In genomic region chr11:65817312-65817814, GRCh38 we compare ENCODE assay signal across 8 cellular contexts. TPM values are rescaled to one million over a fixed set of nuclear protein-coding genes. Genes with fewer than 3 reads are reported as not detected.
DNase-seq lines count a peak whose midpoint lies in the region; ATAC-seq, FAIRE-seq and TF ChIP-seq lines count a peak whose summit lies in the region.

No MANE protein-coding gene starts in this region.

- no peaks in the 10 kb centered on the region for H3K9me3 ChIP-seq in kidney (ENCODE audit: control insufficient read depth in 1 of 2, low read length in 2 of 2)
- no peaks in the 10 kb centered on the region for H3K9me3 ChIP-seq in thoracic aorta

- H3K4me3 ChIP-seq in kidney (ENCODE audit: low read length in 2 of 2) (peak overlapping the region; percentile 75 to 76), thoracic aorta (peak overlapping the region; percentile 89)

- H3K36me3 ChIP-seq in kidney (ENCODE audit: control insufficient read depth in 1 of 2, insufficient read depth in 2 of 2, low read length in 2 of 2) (peaks cover 0 to 3% of the 10 kb centered on the region in 2 donors), thoracic aorta (peaks cover 4% of the 10 kb centered on the region)

- H3K36me3 Mint-ChIP-seq in activated CD8-positive, alpha-beta memory T cell treated with anti-CD3 and anti-CD28 coated beads, Interleukin-2, amount 10 ng/mL, durations not matched to agents 7 days and 5 days = peaks cover 2% of the 10 kb centered on the region
- H3K36me3 Mint-ChIP-seq in activated naive CD8-positive, alpha-beta T cell = peaks cover 4% of the 10 kb centered on the region

- no peaks in the 10 kb centered on the region for H3K9me3 Mint-ChIP-seq in activated CD8-positive, alpha-beta memory T cell treated with anti-CD3 and anti-CD28 coated beads, Interleukin-2, amount 10 ng/mL, durations not matched to agents 7 days and 5 days (ENCODE audit: low read depth)
- no peaks in the 10 kb centered on the region for H3K9me3 Mint-ChIP-seq in activated naive CD8-positive, alpha-beta T cell (ENCODE audit: low read depth)

- H3K27ac Mint-ChIP-seq in activated CD8-positive, alpha-beta memory T cell treated with anti-CD3 and anti-CD28 coated beads, Interleukin-2, amount 10 ng/mL, durations not matched to agents 7 days and 5 days = peak overlapping the region; percentile 70
- H3K27ac Mint-ChIP-seq in activated naive CD8-positive, alpha-beta T cell = peak overlapping the region; percentile 80

- no peak for FAIRE-seq in kidney (lab: Jason Lieb, UNC)

- peak overlapping the region; percentile 83 to 93 for H3K27ac ChIP-seq in kidney (ENCODE audit: low read depth in 2 of 2, low read length in 2 of 2)
- peak overlapping the region in 1 of 2 donors; percentile 37 for H3K27ac ChIP-seq in thoracic aorta

- H3K27me3 Mint-ChIP-seq in activated CD8-positive, alpha-beta memory T cell treated with anti-CD3 and anti-CD28 coated beads, Interleukin-2, amount 10 ng/mL, durations not matched to agents 7 days and 5 days = peaks cover 5% of the 10 kb centered on the region
- no peaks in the 10 kb centered on the region for H3K27me3 Mint-ChIP-seq in activated naive CD8-positive, alpha-beta T cell

- peaks cover 18% of the 10 kb centered on the region for H3K4me1 Mint-ChIP-seq in activated CD8-positive, alpha-beta memory T cell treated with anti-CD3 and anti-CD28 coated beads, Interleukin-2, amount 10 ng/mL, durations not matched to agents 7 days and 5 days
- peaks cover 15% of the 10 kb centered on the region for H3K4me1 Mint-ChIP-seq in activated naive CD8-positive, alpha-beta T cell (ENCODE audit: low read depth)

- H3K9ac ChIP-seq in kidney (ENCODE audit: low read length in 2 of 2) = peak overlapping the region; percentile 69 to 75

- peaks cover 13 to 14% of the 10 kb centered on the region in 2 donors for H3K4me1 ChIP-seq in kidney (ENCODE audit: control insufficient read depth in 1 of 2, insufficient read depth in 1 of 2, low read depth in 1 of 2, low read length in 2 of 2)
- peaks cover 0 to 12% of the 10 kb centered on the region in 2 donors for H3K4me1 ChIP-seq in thoracic aorta (ENCODE audit: control insufficient read depth in 1 of 2, low read depth in 2 of 2)

- no peak for DNase-seq in activated CD8-positive, alpha-beta memory T cell treated with anti-CD3 and anti-CD28 coated beads, Interleukin-2, amount 10 ng/mL, durations not matched to agents 7 days and 5 days
- DNase-seq in activated CD8-positive, alpha-beta memory T cell treated with anti-CD3 and anti-CD28 coated beads for 24 hours = no peak
- DNase-seq in kidney = peak; percentile 15
- no peak for DNase-seq in thoracic aorta (ENCODE audit: low spot score)
- no peak for DNase-seq in NOMO-1 treated with DMSO at 0.1 percent for 48 hours (lab: John Stamatoyannopoulos, UW; ENCODE audit: unreplicated experiment)

- H3K27me3 ChIP-seq in thoracic aorta (replicated peaks; ENCODE audit: insufficient read depth) = no peaks in the 10 kb centered on the region

- no peak for TF ChIP-seq CTCF in kidney (IDR thresholded peaks at IDR 0.05; ENCODE audit: borderline replicate concordance, extremely low read depth, insufficient read depth)
- no peak for TF ChIP-seq CTCF in thoracic aorta (IDR thresholded peaks at IDR 0.05)

- peak overlapping the region; percentile 75 for H3K4me3 Mint-ChIP-seq in activated CD8-positive, alpha-beta memory T cell treated with anti-CD3 and anti-CD28 coated beads, Interleukin-2, amount 10 ng/mL, durations not matched to agents 7 days and 5 days
- H3K4me3 Mint-ChIP-seq in activated naive CD8-positive, alpha-beta T cell = peak overlapping the region; percentile 85

- CTCF ChIA-PET in activated CD8-positive, alpha-beta memory T cell treated with anti-CD3 and anti-CD28 coated beads, Interleukin-2, amount 10 ng/mL, durations not matched to agents 7 days and 5 days (lab: Charles Lee) = interaction anchor here (0.7 to 6.1 kb wide), 37 partner anchors 10 to 484 kb away, joined by 3 to 128 read pairs (median 5); partner anchors contain the start of genes AP5B1, BANF1, CCDC85B and DPF2

- intact Hi-C loops in kidney (cut with DNase I) = loop anchor here (10.0 kb wide), 1 partner anchor 103 kb away; the partner anchor contains the start of gene KAT5

- ATAC-seq in activated CD8-positive, alpha-beta memory T cell treated with anti-CD3 and anti-CD28 coated beads, Interleukin-2, amount 10 ng/mL, durations not matched to agents 7 days and 5 days = no peak
- ATAC-seq in thoracic aorta (ENCODE audit: insufficient number of reproducible peaks, low FRiP score, low read depth) = no peak
- ATAC-seq in GM21576 (IDR thresholded peaks at IDR 0.05; ENCODE audit: unreplicated experiment) = no peak
- no peak for ATAC-seq in HG03432 (IDR thresholded peaks at IDR 0.05; ENCODE audit: unreplicated experiment)

RNA-seq across cellular contexts. Expression of gene SNX32, which starts 16.4 kb away (rescaled TPM):
- total RNA-seq in activated CD8-positive, alpha-beta memory T cell treated with anti-CD3 and anti-CD28 coated beads, Interleukin-2, amount 10 ng/mL, durations not matched to agents 7 days and 5 days = 1 to 10 TPM; 1.7 to 2.4 TPM
- total RNA-seq in kidney (1.0 TPM), thoracic aorta (under 1 TPM in 1 of 2 donors, not detected in 1; 0.81 TPM)
- 0.43 TPM for polyA plus RNA-seq in kidney (ENCODE audit: insufficient read depth, low read depth, low replicate concordance)

RNA-seq across cellular contexts. Expression of gene OVOL1, which starts 30.5 kb away (rescaled TPM):
- total RNA-seq in activated CD8-positive, alpha-beta memory T cell treated with anti-CD3 and anti-CD28 coated beads, Interleukin-2, amount 10 ng/mL, durations not matched to agents 7 days and 5 days = not detected
- total RNA-seq in kidney = 6.6 TPM
- polyA plus RNA-seq in kidney (ENCODE audit: insufficient read depth, low read depth, low replicate concordance) = 6.7 TPM
- under 1 TPM in 1 of 2 donors, not detected in 1; 0.27 TPM for total RNA-seq in thoracic aorta

RNA-seq across cellular contexts. Expression of gene AP5B1, which starts 36.6 kb away (rescaled TPM):
- total RNA-seq in activated CD8-positive, alpha-beta memory T cell treated with anti-CD3 and anti-CD28 coated beads, Interleukin-2, amount 10 ng/mL, durations not matched to agents 7 days and 5 days = 10 to 100 TPM; 25.0 to 25.8 TPM
- total RNA-seq in kidney (18.3 TPM), thoracic aorta (10 to 100 TPM; 26.3 to 38.4 TPM)
- polyA plus RNA-seq in kidney (ENCODE audit: insufficient read depth, low read depth, low replicate concordance) = 6.3 TPM

RNA-seq across cellular contexts. Expression of gene CFL1, which starts 40.6 kb away (rescaled TPM):
- total RNA-seq in activated CD8-positive, alpha-beta memory T cell treated with anti-CD3 and anti-CD28 coated beads, Interleukin-2, amount 10 ng/mL, durations not matched to agents 7 days and 5 days = 1,000 to 10,000 TPM; 1,745 to 1,753 TPM
- total RNA-seq in kidney = 705 TPM
- polyA plus RNA-seq in kidney (ENCODE audit: insufficient read depth, low read depth, low replicate concordance) = 846 TPM
- total RNA-seq in thoracic aorta = 100 to 1,000 TPM; 565 to 797 TPM

RNA-seq across cellular contexts. Expression of gene MUS81, which starts 42.9 kb away (rescaled TPM):
- 100 to 1,000 TPM; 106 to 125 TPM for total RNA-seq in activated CD8-positive, alpha-beta memory T cell treated with anti-CD3 and anti-CD28 coated beads, Interleukin-2, amount 10 ng/mL, durations not matched to agents 7 days and 5 days
- 54.9 TPM for total RNA-seq in kidney
- polyA plus RNA-seq in kidney (ENCODE audit: insufficient read depth, low read depth, low replicate concordance) = 31.2 TPM
- 10 to 100 TPM; 51.8 to 62.8 TPM for total RNA-seq in thoracic aorta
